12 cellular contexts compared by ENCODE assay signal in genomic region chr3:43291546-43291945, GRCh38. TPM values are rescaled to one million over a fixed set of nuclear protein-coding genes. Genes with fewer than 3 reads are reported as not detected.
DNase-seq lines count a peak whose midpoint lies in the region; ATAC-seq and TF ChIP-seq lines count a peak whose summit lies in the region.
"Had no signal": no experiment of that assay in that cellular context is flagged by ENCODE, and none has a peak within 500 bp of the region (broad histone marks: within the 10 kb centered on the region; RNA-seq: fewer than 3 reads in every experiment).

No MANE protein-coding gene starts in this region.

- H3K9me3 ChIP-seq in hepatocyte (ENCODE audit: low read depth) (no peaks in the 10 kb centered on the region), transverse colon (no peaks in the 10 kb centered on the region)
- H3K9me3 ChIP-seq: HAP-1 had no signal

- POLR2A ChIA-PET in activated CD4-positive, alpha-beta memory T cell treated with anti-CD3 and anti-CD28 coated beads, Interleukin-2, amount 10 ng/mL, durations not matched to agents 7 days and 5 days (lab: Charles Lee): interaction anchor here (1.0 to 4.9 kb wide), 3 partner anchors 55 to 129 kb away, joined by 3 to 39 read pairs (median 15); no protein-coding TSS in a partner anchor

- H3K4me3 Mint-ChIP-seq in activated naive CD4-positive, alpha-beta T cell treated with anti-CD3 and anti-CD28 coated beads, Interleukin-2, amount 10 ng/mL, durations not matched to agents 7 days and 5 days: peak overlapping the region; percentile 96
- H3K4me3 Mint-ChIP-seq in activated CD4-positive, alpha-beta memory T cell treated with anti-CD3 and anti-CD28 coated beads, Interleukin-2, amount 10 ng/mL, durations not matched to agents 7 days and 5 days: peak overlapping the region; percentile 85

- H3K9me2 ChIP-seq in hepatocyte (replicated peaks; ENCODE audit: insufficient read depth): no peaks in the 10 kb centered on the region

- no peak overlapping the region for H2AFZ ChIP-seq in hepatocyte

- H3K36me3 ChIP-seq in hepatocyte (replicated peaks; ENCODE audit: insufficient read depth, low read depth): no peaks in the 10 kb centered on the region
- no peaks in the 10 kb centered on the region for H3K36me3 ChIP-seq in transverse colon
- H3K36me3 ChIP-seq: HAP-1 had no signal

- TF ChIP-seq CTCF in hepatocyte (IDR thresholded peaks at IDR 0.05; ENCODE audit: poor library complexity) (no peak), transverse colon (IDR thresholded peaks at IDR 0.05) (no peak)

- ATAC-seq in activated naive CD4-positive, alpha-beta T cell treated with anti-CD3 and anti-CD28 coated beads, Interleukin-2, amount 50 U/mL, for 72 hours: no peak
- ATAC-seq in HG03469 (IDR thresholded peaks at IDR 0.05; ENCODE audit: unreplicated experiment) (no peak), HG03378 (IDR thresholded peaks at IDR 0.05; ENCODE audit: unreplicated experiment) (no peak)

- H3K9me3 Mint-ChIP-seq in activated naive CD4-positive, alpha-beta T cell treated with anti-CD3 and anti-CD28 coated beads, Interleukin-2, amount 10 ng/mL, durations not matched to agents 7 days and 5 days: no peaks in the 10 kb centered on the region
- H3K9me3 Mint-ChIP-seq in activated naive CD4-positive, alpha-beta T cell treated with anti-CD3 and anti-CD28 coated beads, Interleukin-2, amount 50 U/mL, for 72 hours: no peaks in the 10 kb centered on the region
- no peaks in the 10 kb centered on the region for H3K9me3 Mint-ChIP-seq in activated CD4-positive, alpha-beta memory T cell treated with anti-CD3 and anti-CD28 coated beads, Interleukin-2, amount 10 ng/mL, durations not matched to agents 7 days and 5 days

- H3K27ac ChIP-seq in hepatocyte (no peak overlapping the region), transverse colon (peak overlapping the region in 3 of 4 donors; percentile 27 to 95 (median 92))
- H3K27ac ChIP-seq: SK-N-MC had no signal

- peak overlapping the region; percentile 64 for H3K27ac Mint-ChIP-seq in activated naive CD4-positive, alpha-beta T cell treated with anti-CD3 and anti-CD28 coated beads, Interleukin-2, amount 10 ng/mL, durations not matched to agents 7 days and 5 days
- H3K27ac Mint-ChIP-seq in activated naive CD4-positive, alpha-beta T cell treated with anti-CD3 and anti-CD28 coated beads, Interleukin-2, amount 50 U/mL, for 72 hours: peak overlapping the region in 1 of 2 donors; percentile 92
- peak overlapping the region; percentile 86 for H3K27ac Mint-ChIP-seq in activated CD4-positive, alpha-beta memory T cell treated with anti-CD3 and anti-CD28 coated beads, Interleukin-2, amount 10 ng/mL, durations not matched to agents 7 days and 5 days

- TF ChIP-seq POLR2A in transverse colon (IDR thresholded peaks at IDR 0.05): no peak

- H3K4me2 ChIP-seq in hepatocyte: peak overlapping the region; percentile 11

- TF ChIP-seq EP300 in transverse colon (IDR thresholded peaks at IDR 0.05; ENCODE audit: low read depth): no peak

- H3K27me3 ChIP-seq in hepatocyte (no peaks in the 10 kb centered on the region), transverse colon (no peaks in the 10 kb centered on the region)

- peaks cover 62% of the 10 kb centered on the region for H3K36me3 Mint-ChIP-seq in activated naive CD4-positive, alpha-beta T cell treated with anti-CD3 and anti-CD28 coated beads, Interleukin-2, amount 10 ng/mL, durations not matched to agents 7 days and 5 days
- H3K36me3 Mint-ChIP-seq in activated naive CD4-positive, alpha-beta T cell treated with anti-CD3 and anti-CD28 coated beads, Interleukin-2, amount 50 U/mL, for 72 hours: peaks cover 0 to 14% of the 10 kb centered on the region in 2 donors
- H3K36me3 Mint-ChIP-seq in activated CD4-positive, alpha-beta memory T cell treated with anti-CD3 and anti-CD28 coated beads, Interleukin-2, amount 10 ng/mL, durations not matched to agents 7 days and 5 days (ENCODE audit: low read depth): peaks cover 68% of the 10 kb centered on the region

- peaks cover 78% of the 10 kb centered on the region for H3K4me1 Mint-ChIP-seq in activated naive CD4-positive, alpha-beta T cell treated with anti-CD3 and anti-CD28 coated beads, Interleukin-2, amount 10 ng/mL, durations not matched to agents 7 days and 5 days
- peaks cover 78% of the 10 kb centered on the region for H3K4me1 Mint-ChIP-seq in activated CD4-positive, alpha-beta memory T cell treated with anti-CD3 and anti-CD28 coated beads, Interleukin-2, amount 10 ng/mL, durations not matched to agents 7 days and 5 days

- H3K79me2 ChIP-seq in hepatocyte: peaks cover 94% of the 10 kb centered on the region

- H3K4me3 ChIP-seq in hepatocyte: no peak overlapping the region
- no peak overlapping the region for H3K4me3 ChIP-seq in transverse colon
- H3K4me3 ChIP-seq: HAP-1, SK-N-MC had no signal

- peaks cover 86% of the 10 kb centered on the region for H4K20me1 ChIP-seq in hepatocyte (ENCODE audit: insufficient read depth, poor library complexity, severe bottlenecking)

- no peaks in the 10 kb centered on the region for H3K27me3 Mint-ChIP-seq in activated naive CD4-positive, alpha-beta T cell treated with anti-CD3 and anti-CD28 coated beads, Interleukin-2, amount 10 ng/mL, durations not matched to agents 7 days and 5 days
- H3K27me3 Mint-ChIP-seq in activated CD4-positive, alpha-beta memory T cell treated with anti-CD3 and anti-CD28 coated beads, Interleukin-2, amount 10 ng/mL, durations not matched to agents 7 days and 5 days: no peaks in the 10 kb centered on the region

- DNase-seq in activated naive CD4-positive, alpha-beta T cell treated with anti-CD3 and anti-CD28 coated beads, Interleukin-2, amount 10 ng/mL, durations not matched to agents 7 days and 5 days: no peak
- no peak for DNase-seq in activated naive CD4-positive, alpha-beta T cell treated with anti-CD3 and anti-CD28 coated beads, Interleukin-2, amount 50 U/mL, for 72 hours (ENCODE audit: low spot score in 2 of 2)
- no peak for DNase-seq in activated CD4-positive, alpha-beta memory T cell treated with anti-CD3 and anti-CD28 coated beads, Interleukin-2, amount 10 ng/mL, durations not matched to agents 7 days and 5 days
- no peak for DNase-seq in hepatocyte (ENCODE audit: low spot score)
- DNase-seq in transverse colon: no peak
- DNase-seq in KBM-7: no peak
- DNase-seq: cerebellar nuclear complex, NCI-H510A treated with DMSO at 0.1 percent for 48 hours had no signal

- 92% methylated on average over 1 of the region's 1 CpG for WGBS in hepatocyte (ENCODE audit: low lambda C conversion rate, missing lambda C conversion rate)
- WGBS in transverse colon (ENCODE audit: low coverage in 1 of 2), 2 donors: 91 to 96% methylated on average over 1 of the region's 1 CpG

- in situ Hi-C loops in transverse colon (cut with MboI; ENCODE audit: low pct_ligation_motif_present in 1 of 4, low pct_unique_long_range_greater_than_20kb in 1 of 4, low sequenced_read_pairs in 3 of 4): no loop called here
- in situ Hi-C loops in KBM-7 (cut with MboI; ENCODE audit: low pct_unique_long_range_greater_than_20kb, low sequenced_read_pairs): no loop called here

- peaks cover 43% of the 10 kb centered on the region for H3K4me1 ChIP-seq in hepatocyte (ENCODE audit: insufficient read depth)
- H3K4me1 ChIP-seq in transverse colon: peaks cover 17 to 91% (median 58%) of the 10 kb centered on the region in 4 donors

- CTCF ChIA-PET in activated naive CD4-positive, alpha-beta T cell treated with anti-CD3 and anti-CD28 coated beads, Interleukin-2, amount 10 ng/mL, durations not matched to agents 7 days and 5 days (lab: Charles Lee): no interaction called here
- CTCF ChIA-PET in activated CD4-positive, alpha-beta memory T cell treated with anti-CD3 and anti-CD28 coated beads, Interleukin-2, amount 10 ng/mL, durations not matched to agents 7 days and 5 days (lab: Charles Lee): interaction anchor here (0.9 to 1.7 kb wide), 4 partner anchors 11 to 129 kb away, joined by 3 to 5 read pairs (median 4); no protein-coding TSS in a partner anchor

- intact Hi-C loops in transverse colon (cut with DNase I; ENCODE audit: low total_unique reads): no loop called here

RNA-seq across cellular contexts. Expression of gene SNRK, which starts 5.2 kb away (rescaled TPM):
- total RNA-seq in activated naive CD4-positive, alpha-beta T cell treated with anti-CD3 and anti-CD28 coated beads, Interleukin-2, amount 50 U/mL, for 72 hours: 10 to 100 TPM; 21.2 to 28.6 TPM
- 10 to 100 TPM; 71.0 to 73.1 TPM for total RNA-seq in activated CD4-positive, alpha-beta memory T cell treated with anti-CD3 and anti-CD28 coated beads, Interleukin-2, amount 10 ng/mL, durations not matched to agents 7 days and 5 days
- total RNA-seq in hepatocyte: 20.9 and 25.3 TPM in 2 replicates
- 9.8 and 10.7 TPM in 2 replicates for polyA plus RNA-seq in hepatocyte
- 10 to 100 TPM; 29.9 to 43.3 (median 31.7) TPM for total RNA-seq in transverse colon
